In the genomic region with DNA sequence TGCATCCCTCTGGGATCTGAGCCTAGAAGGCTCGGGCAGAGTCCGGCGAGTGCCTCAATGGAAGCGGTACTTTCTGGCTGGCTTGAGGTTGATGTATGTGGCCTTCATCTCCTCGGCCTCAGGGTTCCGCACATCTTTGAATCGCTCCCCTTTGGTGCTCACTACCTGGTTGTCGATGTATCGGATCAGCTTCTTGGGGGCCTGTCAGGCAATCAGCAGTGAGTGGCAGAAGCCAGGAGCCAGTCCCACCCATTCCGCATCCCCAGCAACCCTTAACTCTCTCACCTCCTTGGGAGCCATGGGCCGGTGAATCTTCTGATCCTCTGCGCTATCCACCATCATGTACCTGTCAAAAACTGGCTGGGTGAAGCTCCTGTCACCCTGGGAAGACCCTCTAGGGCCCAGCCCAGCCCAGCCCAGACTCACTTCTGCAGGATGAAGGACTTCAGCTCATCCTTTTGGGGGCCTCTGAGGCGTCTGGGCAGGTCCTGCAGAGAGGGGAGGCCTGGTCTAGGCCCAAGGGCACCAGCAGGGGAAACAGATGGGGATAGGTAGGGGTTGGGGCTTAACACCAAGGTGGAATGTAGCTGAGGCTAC, we compare ENCODE assay signal across 1 cellular context.
TF ChIP-seq lines count a peak whose summit lies in the region.

No MANE protein-coding gene starts in this region.

TF ChIP-seq in IMR-90, 13 proteins besides CTCF, POLR2A, EP300 and RAD21:
- no peak for TF ChIP-seq NFE2L2 (IDR thresholded peaks at IDR 0.05; ENCODE audit: low read depth, low read length)
- TF ChIP-seq MAFK (IDR thresholded peaks at IDR 0.05; ENCODE audit: low read depth, low read length): no peak
- TF ChIP-seq MXI1 (IDR thresholded peaks at IDR 0.05; ENCODE audit: borderline replicate concordance, low read depth, low read length): no peak
- TF ChIP-seq RFX5 (IDR thresholded peaks at IDR 0.05; ENCODE audit: low read depth, low read length): no peak
- TF ChIP-seq BHLHE40 (IDR thresholded peaks at IDR 0.05; ENCODE audit: low read depth, low read length): no peak
- no peak for TF ChIP-seq MAZ (IDR thresholded peaks at IDR 0.05; ENCODE audit: borderline replicate concordance, low read depth, low read length)
- TF ChIP-seq, protein P1, sequence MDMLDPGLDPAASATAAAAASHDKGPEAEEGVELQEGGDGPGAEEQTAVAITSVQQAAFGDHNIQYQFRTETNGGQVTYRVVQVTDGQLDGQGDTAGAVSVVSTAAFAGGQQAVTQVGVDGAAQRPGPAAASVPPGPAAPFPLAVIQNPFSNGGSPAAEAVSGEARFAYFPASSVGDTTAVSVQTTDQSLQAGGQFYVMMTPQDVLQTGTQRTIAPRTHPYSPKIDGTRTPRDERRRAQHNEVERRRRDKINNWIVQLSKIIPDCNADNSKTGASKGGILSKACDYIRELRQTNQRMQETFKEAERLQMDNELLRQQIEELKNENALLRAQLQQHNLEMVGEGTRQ (IDR thresholded peaks at IDR 0.05; ENCODE audit: low read depth, low read length): no peak
- no peak for TF ChIP-seq RCOR1 (IDR thresholded peaks at IDR 0.05; ENCODE audit: insufficient replicate concordance, low read length)
- TF ChIP-seq FOS (IDR thresholded peaks at IDR 0.05; ENCODE audit: low read depth, low read length): no peak
- no peak for TF ChIP-seq CEBPB (IDR thresholded peaks at IDR 0.05; ENCODE audit: low read depth, low read length)
- no peak for TF ChIP-seq SMC3 (IDR thresholded peaks at IDR 0.05; ENCODE audit: low read depth, low read length)
- no peak for TF ChIP-seq CHD1 (IDR thresholded peaks at IDR 0.05; ENCODE audit: low read depth, low read length)
- TF ChIP-seq, protein P2, sequence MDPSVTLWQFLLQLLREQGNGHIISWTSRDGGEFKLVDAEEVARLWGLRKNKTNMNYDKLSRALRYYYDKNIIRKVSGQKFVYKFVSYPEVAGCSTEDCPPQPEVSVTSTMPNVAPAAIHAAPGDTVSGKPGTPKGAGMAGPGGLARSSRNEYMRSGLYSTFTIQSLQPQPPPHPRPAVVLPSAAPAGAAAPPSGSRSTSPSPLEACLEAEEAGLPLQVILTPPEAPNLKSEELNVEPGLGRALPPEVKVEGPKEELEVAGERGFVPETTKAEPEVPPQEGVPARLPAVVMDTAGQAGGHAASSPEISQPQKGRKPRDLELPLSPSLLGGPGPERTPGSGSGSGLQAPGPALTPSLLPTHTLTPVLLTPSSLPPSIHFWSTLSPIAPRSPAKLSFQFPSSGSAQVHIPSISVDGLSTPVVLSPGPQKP (IDR thresholded peaks at IDR 0.05; ENCODE audit: borderline replicate concordance, low read depth, low read length): no peak
